8 cellular contexts compared by ENCODE assay signal in genomic region chr15:50355612-50355905, GRCh38. TPM values are rescaled to one million over a fixed set of nuclear protein-coding genes. Genes with fewer than 3 reads are reported as not detected.
DNase-seq lines count a peak whose midpoint lies in the region; ATAC-seq and TF ChIP-seq lines count a peak whose summit lies in the region.

No MANE protein-coding gene starts in this region.

- H3K9me3 Mint-ChIP-seq in activated CD4-positive, alpha-beta T cell treated with anti-CD3 and anti-CD28 coated beads, Interleukin-2, amount 10 ng/mL, durations not matched to agents 7 days and 5 days, result no peaks in the 10 kb centered on the region

- no peaks in the 10 kb centered on the region for H3K9me3 ChIP-seq in tibial artery

- H3K27ac ChIP-seq in adipose tissue (ENCODE audit: low read depth, low read length) (peak overlapping the region; percentile 91), tibial artery (peak overlapping the region; percentile 97 to 100)

- POLR2A ChIA-PET in activated CD4-positive, alpha-beta T cell treated with anti-CD3 and anti-CD28 coated beads, Interleukin-2, amount 10 ng/mL, durations not matched to agents 7 days and 5 days (lab: Charles Lee), result interaction anchor here (0.6 to 0.7 kb wide), 2 partner anchors 115 to 525 kb away, joined by 3 to 4 read pairs; no protein-coding TSS in a partner anchor

- TF ChIP-seq CTCF in kidney epithelial cell (IDR thresholded peaks at IDR 0.05; ENCODE audit: insufficient read depth, low read length, poor library complexity, severe bottlenecking) (no peak), tibial artery (IDR thresholded peaks at IDR 0.05) (no peak)

- H3K36me3 ChIP-seq in kidney epithelial cell (ENCODE audit: control insufficient read depth, insufficient read depth, low read length) (no peaks in the 10 kb centered on the region), tibial artery (peaks cover 0 to 5% (median 2%) of the 10 kb centered on the region in 3 donors)

- H3K27ac Mint-ChIP-seq in activated CD4-positive, alpha-beta T cell treated with anti-CD3 and anti-CD28 coated beads, Interleukin-2, amount 10 ng/mL, durations not matched to agents 7 days and 5 days, result peak overlapping the region; percentile 99

- H3K27me3 ChIP-seq in kidney epithelial cell (ENCODE audit: control insufficient read depth, insufficient read depth, low read length) (no peaks in the 10 kb centered on the region), tibial artery (no peaks in the 10 kb centered on the region)

- H3K4me1 Mint-ChIP-seq in activated CD4-positive, alpha-beta T cell treated with anti-CD3 and anti-CD28 coated beads, Interleukin-2, amount 10 ng/mL, durations not matched to agents 7 days and 5 days, result peaks cover 39% of the 10 kb centered on the region

- H3K4me1 ChIP-seq in tibial artery, result peaks cover 0 to 45% (median 34%) of the 10 kb centered on the region in 4 donors

- no peaks in the 10 kb centered on the region for H3K27me3 Mint-ChIP-seq in activated CD4-positive, alpha-beta T cell treated with anti-CD3 and anti-CD28 coated beads, Interleukin-2, amount 10 ng/mL, durations not matched to agents 7 days and 5 days

- peak overlapping the region; percentile 82 for H3K4me3 Mint-ChIP-seq in activated CD4-positive, alpha-beta T cell treated with anti-CD3 and anti-CD28 coated beads, Interleukin-2, amount 10 ng/mL, durations not matched to agents 7 days and 5 days

- 0 to 1% (median 1%) methylated on average over 9 of the region's 9 CpGs for WGBS in adipose tissue, 3 donors

- H3K36me3 Mint-ChIP-seq in activated CD4-positive, alpha-beta T cell treated with anti-CD3 and anti-CD28 coated beads, Interleukin-2, amount 10 ng/mL, durations not matched to agents 7 days and 5 days (ENCODE audit: low read depth), result peaks cover 59% of the 10 kb centered on the region

- no peak for DNase-seq in activated CD4-positive, alpha-beta T cell treated with anti-CD3 and anti-CD28 coated beads, Interleukin-2, amount 10 ng/mL, durations not matched to agents 7 days and 5 days
- no peak for DNase-seq in activated CD4-positive, alpha-beta T cell treated with anti-CD3 and anti-CD28 coated beads for 1 hour
- DNase-seq in kidney epithelial cell (ENCODE audit: low read depth), result no peak
- DNase-seq in tibial artery, result no peak
- no peak for DNase-seq in NCI-H2107 treated with DMSO at 0.1 percent for 48 hours (lab: John Stamatoyannopoulos, UW; ENCODE audit: unreplicated experiment)
- DNase-seq in stimulated activated CD4-positive, alpha-beta T cell treated with anti-CD3 and anti-CD28 coated beads, Interleukin-4, amount 100 ng/mL, for 1 hour, result no peak

- H3K4me3 ChIP-seq in kidney epithelial cell (ENCODE audit: low read depth, low read length), result peak overlapping the region; percentile 96
- H3K4me3 ChIP-seq in tibial artery, result peak overlapping the region; percentile 94 to 99

- intact Hi-C loops in tibial artery (cut with DNase I; ENCODE audit: low total_unique reads), result loop anchor here (2.0 kb wide), 1 partner anchor 69 kb away; the partner anchor contains the start of gene USP8

- CTCF ChIA-PET in activated CD4-positive, alpha-beta T cell treated with anti-CD3 and anti-CD28 coated beads, Interleukin-2, amount 10 ng/mL, durations not matched to agents 7 days and 5 days (lab: Charles Lee), result interaction anchor here (1.2 to 1.3 kb wide), 3 partner anchors 9 to 273 kb away, joined by 3 to 4 read pairs (median 4); no protein-coding TSS in a partner anchor

- no peak for ATAC-seq in esophagus mucosa

RNA-seq across cellular contexts. Expression of gene GABPB1, which starts 0.6 kb away (rescaled TPM):
- total RNA-seq in activated CD4-positive, alpha-beta T cell treated with anti-CD3 and anti-CD28 coated beads, Interleukin-2, amount 10 ng/mL, durations not matched to agents 7 days and 5 days, result 10 to 100 TPM; 30.0 to 34.9 TPM
- polyA plus RNA-seq in adipose tissue, result 10 to 100 TPM in 1 of 3 donors, 1 to 10 TPM in 2; 3.5 to 15.4 (median 6.7) TPM
- total RNA-seq in kidney epithelial cell (37.7 and 44.2 TPM in 2 replicates), esophagus mucosa (10.7 TPM)
